In the genomic region with DNA sequence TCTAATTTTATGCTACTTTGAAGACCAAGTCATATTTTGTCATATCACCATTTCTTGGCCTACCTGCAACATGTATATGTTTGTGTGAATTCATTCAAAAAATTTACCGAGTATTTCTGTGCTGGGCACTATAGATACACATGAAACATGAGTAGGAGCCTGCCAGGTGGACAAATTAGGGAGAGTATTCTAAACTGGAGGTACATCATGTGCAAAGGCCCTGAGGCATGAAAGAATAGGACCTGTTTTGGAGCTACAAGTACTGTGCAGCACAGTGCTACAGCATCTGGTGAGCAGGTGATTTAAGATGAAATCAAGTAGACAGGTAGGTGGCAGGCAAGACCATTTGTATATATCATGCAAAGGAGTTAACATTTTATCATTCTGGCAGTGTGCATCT, we compare ENCODE assay signal across 26 cellular contexts.
"Had no signal": no experiment of that assay in that cellular context is flagged by ENCODE, and none has a peak within 500 bp of the region (broad histone marks: within the 10 kb centered on the region; RNA-seq: fewer than 3 reads in every experiment).

No MANE protein-coding gene starts in this region.

- H3K27me3 ChIP-seq: colonic mucosa, gastrocnemius medialis, gastroesophageal sphincter had no signal

- H3K4me3 ChIP-seq: colonic mucosa, coronary artery, dorsolateral prefrontal cortex, esophagus muscularis mucosa, gastrocnemius medialis, gastroesophageal sphincter, heart left ventricle had no signal

- H3K27me3 Mint-ChIP-seq: dendritic cell treated with granulocyte-macrophage colony-stimulating factor and Interleukin-4, amounts not matched to agents 40 ng/mL and 50 ng/mL, for 4 days had no signal

- H3K9me3 ChIP-seq: colonic mucosa, esophagus muscularis mucosa, gastrocnemius medialis, gastroesophageal sphincter, heart left ventricle had no signal

- H3K4me1 ChIP-seq: colonic mucosa, esophagus muscularis mucosa, foreskin keratinocyte, gastrocnemius medialis, gastroesophageal sphincter, heart left ventricle had no signal

- ATAC-seq: effector memory CD8-positive, alpha-beta T cell; esophagus mucosa; foreskin keratinocyte; gastrocnemius medialis; gastroesophageal sphincter; heart left ventricle had no signal

- DNase-seq: colonic mucosa; cortex of kidney; dermis blood vessel endothelial cell; dorsolateral prefrontal cortex; effector CD4-positive, alpha-beta T cell; effector CD8-positive, alpha-beta T cell; effector memory CD4-positive, alpha-beta T cell; effector memory CD8-positive, alpha-beta T cell; endodermal cell; erythroblast; foreskin fibroblast; foreskin keratinocyte; foreskin melanocyte; gastrocnemius medialis; glutamatergic neuron; head of caudate nucleus; heart left ventricle had no signal

- H3K4me3 Mint-ChIP-seq: dendritic cell treated with granulocyte-macrophage colony-stimulating factor and Interleukin-4, amounts not matched to agents 40 ng/mL and 50 ng/mL, for 4 days; effector memory CD8-positive, alpha-beta T cell; endodermal cell had no signal

- H3K27ac Mint-ChIP-seq: dendritic cell treated with granulocyte-macrophage colony-stimulating factor and Interleukin-4, amounts not matched to agents 40 ng/mL and 50 ng/mL, for 4 days; effector memory CD8-positive, alpha-beta T cell; endodermal cell had no signal

- H3K36me3 ChIP-seq: colonic mucosa, esophagus muscularis mucosa, gastrocnemius medialis, gastroesophageal sphincter, heart left ventricle had no signal

- H3K27ac ChIP-seq: colonic mucosa, coronary artery, dorsolateral prefrontal cortex, epithelial cell of prostate, esophagus muscularis mucosa, foreskin keratinocyte, gastrocnemius medialis, gastroesophageal sphincter, heart left ventricle had no signal

- H3K9me3 Mint-ChIP-seq: effector memory CD8-positive, alpha-beta T cell had no signal

- H3K4me1 Mint-ChIP-seq: endodermal cell had no signal

- FAIRE-seq: colon, endometrium, frontal cortex had no signal
